ENCODE assay signal across 8 cellular contexts in genomic region chr4:52376107-52376704, GRCh38.
DNase-seq lines count a peak whose midpoint lies in the region; ATAC-seq and TF ChIP-seq lines count a peak whose summit lies in the region.

No MANE protein-coding gene starts in this region.

- CTCF ChIA-PET in activated CD8-positive, alpha-beta memory T cell treated with anti-CD3 and anti-CD28 coated beads, Interleukin-2, amount 10 ng/mL, durations not matched to agents 7 days and 5 days (lab: Charles Lee): interaction anchor here (1.0 to 2.0 kb wide), 11 partner anchors 8 to 1858 kb away, joined by 3 to 9 read pairs (median 4); no protein-coding TSS in a partner anchor

- 37% methylated on average over 8 of the region's 8 CpGs for whole genome bisulfite sequencing in right lobe of liver (ENCODE audit: insufficient coverage, low coverage, low lambda C conversion rate, missing lambda C conversion rate)

- intact Hi-C loops in right lobe of liver (cut with DNase I): no loop called here

- TF ChIP-seq POLR2A in right lobe of liver (IDR thresholded peaks at IDR 0.05): no peak

- in situ Hi-C loops in GM13977 (cut with MboI; ENCODE audit: low pct_unique_long_range_greater_than_20kb, low sequenced_read_pairs, unreplicated experiment): loop anchor here (10.0 kb wide), 1 partner anchor 609 kb away; no protein-coding TSS in a partner anchor
- in situ Hi-C loops in brain microvascular endothelial cell (cut with HindIII; ENCODE audit: low pct_ligation_motif_present, low sequenced_read_pairs): no loop called here

- H3K27me3 Mint-ChIP-seq in activated CD8-positive, alpha-beta memory T cell treated with anti-CD3 and anti-CD28 coated beads, Interleukin-2, amount 10 ng/mL, durations not matched to agents 7 days and 5 days: peaks cover 9% of the 10 kb centered on the region

- H3K4me1 ChIP-seq in right lobe of liver: no peaks in the 10 kb centered on the region

- H3K4me1 Mint-ChIP-seq in activated CD8-positive, alpha-beta memory T cell treated with anti-CD3 and anti-CD28 coated beads, Interleukin-2, amount 10 ng/mL, durations not matched to agents 7 days and 5 days: no peaks in the 10 kb centered on the region

- H3K27ac Mint-ChIP-seq in activated CD8-positive, alpha-beta memory T cell treated with anti-CD3 and anti-CD28 coated beads, Interleukin-2, amount 10 ng/mL, durations not matched to agents 7 days and 5 days: no peak overlapping the region

- H3K4me3 ChIP-seq in brain microvascular endothelial cell (ENCODE audit: low read depth, low read length) (no peak overlapping the region), right lobe of liver (no peak overlapping the region)

- H3K9me3 ChIP-seq in right lobe of liver: no peaks in the 10 kb centered on the region

- H3K27ac ChIP-seq in brain microvascular endothelial cell: no peak overlapping the region
- no peak overlapping the region for H3K27ac ChIP-seq in right lobe of liver

- DNase-seq in CD1c-positive myeloid dendritic cell (ENCODE audit: extremely low spot score): peak; percentile 19
- peak; percentile 14 for DNase-seq in GM13977 (ENCODE audit: low spot score)
- DNase-seq in NCI-H524 treated with DMSO at 0.1 percent for 48 hours (lab: John Stamatoyannopoulos, UW): peak; percentile 7
- peak; percentile 31 for DNase-seq in brain microvascular endothelial cell
- DNase-seq in right lobe of liver: no peak
- DNase-seq in activated CD8-positive, alpha-beta memory T cell treated with anti-CD3 and anti-CD28 coated beads, Interleukin-2, amount 10 ng/mL, durations not matched to agents 7 days and 5 days: no peak

- H3K4me3 Mint-ChIP-seq in activated CD8-positive, alpha-beta memory T cell treated with anti-CD3 and anti-CD28 coated beads, Interleukin-2, amount 10 ng/mL, durations not matched to agents 7 days and 5 days: no peak overlapping the region

- H3K9me3 Mint-ChIP-seq in activated CD8-positive, alpha-beta memory T cell treated with anti-CD3 and anti-CD28 coated beads, Interleukin-2, amount 10 ng/mL, durations not matched to agents 7 days and 5 days (ENCODE audit: low read depth): no peaks in the 10 kb centered on the region

- H3K27me3 ChIP-seq in brain microvascular endothelial cell (replicated peaks) (no peaks in the 10 kb centered on the region), right lobe of liver (no peaks in the 10 kb centered on the region)

- ATAC-seq in right lobe of liver: peak in 3 of 4 donors; percentile 32 to 58 (median 49)
- no peak for ATAC-seq in HG02798 (IDR thresholded peaks at IDR 0.05; ENCODE audit: poor library complexity, unreplicated experiment)
- no peak for ATAC-seq in GM21526 (IDR thresholded peaks at IDR 0.05; ENCODE audit: low FRiP score, unreplicated experiment)
- no peak for ATAC-seq in activated CD8-positive, alpha-beta memory T cell treated with anti-CD3 and anti-CD28 coated beads, Interleukin-2, amount 10 ng/mL, durations not matched to agents 7 days and 5 days

- TF ChIP-seq CTCF in GM13977 (IDR thresholded peaks at IDR 0.05; ENCODE audit: extremely low read depth, insufficient read depth, missing control alignments): peak; percentile 60
- peak; percentile 49 for TF ChIP-seq CTCF in brain microvascular endothelial cell (IDR thresholded peaks at IDR 0.05; ENCODE audit: low read depth, low read length, missing control alignments)
- peak; percentile 55 to 66 (median 58) for TF ChIP-seq CTCF in right lobe of liver (IDR thresholded peaks at IDR 0.05)

- H3K36me3 ChIP-seq in brain microvascular endothelial cell (replicated peaks) (no peaks in the 10 kb centered on the region), right lobe of liver (no peaks in the 10 kb centered on the region)

- H3K36me3 Mint-ChIP-seq in activated CD8-positive, alpha-beta memory T cell treated with anti-CD3 and anti-CD28 coated beads, Interleukin-2, amount 10 ng/mL, durations not matched to agents 7 days and 5 days: no peaks in the 10 kb centered on the region

Comparison
In these comparisons a context has a peak if more than half of its experiments do, and no peak if none do; other contexts are left out.
1. DNase-seq: peak in CD1c-positive myeloid dendritic cell (single experiment), GM13977 (single experiment), NCI-H524 treated with DMSO at 0.1 percent for 48 hours (single experiment) and brain microvascular endothelial cell (single experiment); none in right lobe of liver (0 of 3) and activated CD8-positive, alpha-beta memory T cell treated with anti-CD3 and anti-CD28 coated beads, Interleukin-2, amount 10 ng/mL, durations not matched to agents 7 days and 5 days (single experiment).
2. ATAC-seq: peak in right lobe of liver (3 of 4); none in HG02798 (single experiment), GM21526 (single experiment) and activated CD8-positive, alpha-beta memory T cell treated with anti-CD3 and anti-CD28 coated beads, Interleukin-2, amount 10 ng/mL, durations not matched to agents 7 days and 5 days (single experiment).
3. Peak in every context shown above with its lines, with median percentiles within 50 percentile points of each other: CTCF ChIP-seq.